In the genomic region with DNA sequence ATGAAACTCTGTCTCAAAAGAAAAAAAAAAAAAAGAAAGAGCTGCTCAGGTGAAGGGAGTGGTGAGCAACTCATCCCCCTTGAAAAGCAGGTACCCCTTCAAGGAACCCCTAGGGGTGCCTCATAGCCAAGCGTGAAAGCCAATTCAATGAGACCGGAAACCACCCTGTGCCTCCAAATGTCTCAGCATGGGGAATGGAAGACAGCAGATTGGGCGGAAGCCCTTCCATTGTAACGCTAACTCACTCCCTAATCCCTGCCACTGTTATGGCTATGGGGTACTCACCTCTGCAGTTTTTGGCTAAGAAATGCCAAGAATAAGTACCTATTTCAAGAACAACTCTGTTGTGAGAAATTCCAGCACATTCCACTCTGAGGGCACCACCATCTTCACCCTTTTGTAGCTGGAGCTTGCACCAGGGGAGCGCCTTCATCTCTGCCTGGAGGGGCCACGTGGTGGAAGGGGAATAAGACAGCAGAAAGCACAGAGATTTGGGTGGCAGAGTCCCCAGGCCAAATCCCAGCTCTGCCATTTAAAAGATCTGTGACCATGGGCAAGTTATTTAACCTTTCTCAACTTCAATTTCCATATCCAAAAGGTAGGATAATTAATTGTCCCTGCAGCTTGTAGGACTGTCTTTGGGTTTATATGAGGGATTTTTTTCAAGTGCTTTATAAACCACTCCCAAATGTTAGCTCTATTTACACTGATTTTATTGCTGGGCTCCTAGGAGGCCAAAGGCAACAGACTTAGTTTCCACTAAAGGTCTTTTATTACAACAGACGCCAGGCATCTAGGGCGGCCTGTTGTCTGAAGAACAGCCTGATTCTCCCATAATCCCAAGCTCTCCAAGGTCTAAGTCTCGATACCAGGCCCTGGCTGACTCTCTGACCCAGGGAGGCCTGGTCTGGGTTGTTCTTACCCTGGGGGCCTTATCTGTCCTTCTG, we compare ENCODE assay signal across 23 cellular contexts.
DNase-seq lines count a peak whose midpoint lies in the region; ATAC-seq, FAIRE-seq and TF ChIP-seq lines count a peak whose summit lies in the region.
"Had no signal": no experiment of that assay in that cellular context is flagged by ENCODE, and none has a peak within 500 bp of the region (broad histone marks: within the 10 kb centered on the region; RNA-seq: fewer than 3 reads in every experiment).

No MANE protein-coding gene starts in this region.

- DNase-seq in H7 (peak; percentile 84), small intestine (peak; percentile 62), COR-L47 (lab: John Stamatoyannopoulos, UW) (no peak), Karpas-422 (no peak)
- DNase-seq in CD4-positive, alpha-beta memory T cell, result no peak
- DNase-seq: activated CD8-positive, alpha-beta T cell treated with anti-CD3 and anti-CD28 coated beads, Interleukin-2, amount 10 ng/mL, durations not matched to agents 7 days and 5 days; activated gamma-delta T cell; brain microvascular endothelial cell; HCEC 1CT; MV-4-11; NCI-H1694; NCI-H2171 treated with DMSO at 0.1 percent for 48 hours; NCI-H69; psoas muscle; stimulated activated CD4-positive, alpha-beta T cell treated with anti-CD3 and anti-CD28 coated beads, Interleukin-2, amount 100 ng/mL, for 48 hours; stimulated activated naive CD4-positive, alpha-beta T cell treated with Interleukin-2 at 50 U/mL for 16 hours had no signal

- no peak overlapping the region for H3K4me3 Mint-ChIP-seq in CD4-positive, alpha-beta memory T cell
- H3K4me3 Mint-ChIP-seq: activated CD8-positive, alpha-beta T cell treated with anti-CD3 and anti-CD28 coated beads, Interleukin-2, amount 10 ng/mL, durations not matched to agents 7 days and 5 days had no signal

- H3K9me3 Mint-ChIP-seq in CD4-positive, alpha-beta memory T cell, result no peaks in the 10 kb centered on the region

- ATAC-seq in GM21825 (IDR thresholded peaks at IDR 0.05; ENCODE audit: unreplicated experiment), result no peak
- ATAC-seq: activated CD8-positive, alpha-beta T cell treated with anti-CD3 and anti-CD28 coated beads, Interleukin-2, amount 10 ng/mL, durations not matched to agents 7 days and 5 days; psoas muscle; Right ventricle myocardium inferior had no signal

- TF ChIP-seq CTCF in VCaP (conservative IDR thresholded peaks at IDR 0.05), result no peak

- no peak overlapping the region for H3K4me3 ChIP-seq in H7 (ENCODE audit: insufficient read depth, low read depth, low read length)
- H3K4me3 ChIP-seq in iPS-20b (ENCODE audit: low read length), result no peak overlapping the region
- no peak overlapping the region for H3K4me3 ChIP-seq in small intestine (ENCODE audit: low read depth in 1 of 2, low read length in 2 of 2)
- no peak overlapping the region for H3K4me3 ChIP-seq in Karpas-422 (ENCODE audit: low read length)
- no peak overlapping the region for H3K4me3 ChIP-seq in CD4-positive, alpha-beta memory T cell (ENCODE audit: low read length in 2 of 2)
- H3K4me3 ChIP-seq: BLaER1, left ventricle myocardium inferior, psoas muscle, skin epidermis had no signal

- H3K27ac ChIP-seq in VCaP, result peak overlapping the region; percentile 53
- H3K27ac ChIP-seq in iPS-20b (ENCODE audit: low read length), result peak overlapping the region; percentile 88
- H3K27ac ChIP-seq in small intestine (ENCODE audit: low read depth in 1 of 2, low read length in 1 of 2), result peak overlapping the region; percentile 62 to 96
- no peak overlapping the region for H3K27ac ChIP-seq in Karpas-422 (ENCODE audit: low read length)
- H3K27ac ChIP-seq in CD4-positive, alpha-beta memory T cell (ENCODE audit: low read depth, low read length), result no peak overlapping the region
- H3K27ac ChIP-seq: BLaER1, brain microvascular endothelial cell, psoas muscle, skin epidermis had no signal

- no peaks in the 10 kb centered on the region for H3K9me2 ChIP-seq in Karpas-422 (replicated peaks; ENCODE audit: insufficient read depth, low read length)

- H3K27me3 ChIP-seq in H7 (ENCODE audit: control insufficient read depth, insufficient read depth, low read length) (no peaks in the 10 kb centered on the region), iPS-20b (ENCODE audit: insufficient read depth, low read length) (no peaks in the 10 kb centered on the region), small intestine (ENCODE audit: control insufficient read depth in 2 of 2, insufficient read depth in 2 of 2, low read length in 2 of 2) (no peaks in the 10 kb centered on the region), Karpas-422 (ENCODE audit: low read length) (no peaks in the 10 kb centered on the region)
- no peaks in the 10 kb centered on the region for H3K27me3 ChIP-seq in CD4-positive, alpha-beta memory T cell (ENCODE audit: insufficient read depth, low read length)
- H3K27me3 ChIP-seq: BLaER1, brain microvascular endothelial cell had no signal

- CTCF ChIA-PET in CD4-positive, alpha-beta memory T cell (lab: Charles Lee; ENCODE audit: partially characterized antibody), result no interaction called here

- FAIRE-seq in small intestine (lab: Jason Lieb, UNC), result no peak

- no peaks in the 10 kb centered on the region for H3K9me3 ChIP-seq in iPS-20b (ENCODE audit: insufficient read depth, low read depth, low read length)
- no peaks in the 10 kb centered on the region for H3K9me3 ChIP-seq in small intestine (ENCODE audit: control insufficient read depth, low read depth)
- no peaks in the 10 kb centered on the region for H3K9me3 ChIP-seq in Karpas-422 (ENCODE audit: low read length)
- no peaks in the 10 kb centered on the region for H3K9me3 ChIP-seq in CD4-positive, alpha-beta memory T cell (ENCODE audit: control insufficient read depth in 1 of 2, low read length in 2 of 2)
- H3K9me3 ChIP-seq: BLaER1, left ventricle myocardium inferior, psoas muscle had no signal

- no peaks in the 10 kb centered on the region for H3K79me2 ChIP-seq in Karpas-422 (ENCODE audit: low read length)

- WGBS in small intestine, 3 donors, result 66 to 85% (median 80%) methylated on average over 9 of the region's 9 CpGs

- H3K4me2 ChIP-seq in Karpas-422 (ENCODE audit: low read depth, low read length, poor library complexity, severe bottlenecking), result no peak overlapping the region
- H3K4me2 ChIP-seq: BLaER1 had no signal

- H3K27me3 Mint-ChIP-seq in CD4-positive, alpha-beta memory T cell, result no peaks in the 10 kb centered on the region

- H2AFZ ChIP-seq in Karpas-422 (ENCODE audit: low read length), result no peak overlapping the region

- no peak overlapping the region for H3K27ac Mint-ChIP-seq in CD4-positive, alpha-beta memory T cell
- H3K27ac Mint-ChIP-seq: activated CD8-positive, alpha-beta T cell treated with anti-CD3 and anti-CD28 coated beads, Interleukin-2, amount 10 ng/mL, durations not matched to agents 7 days and 5 days had no signal

- H3K4me1 Mint-ChIP-seq in CD4-positive, alpha-beta memory T cell, result peaks cover 0 to 2% (median under 1%) of the 10 kb centered on the region in 4 donors

- H3K36me3 ChIP-seq in H7 (replicated peaks; ENCODE audit: control insufficient read depth, insufficient read depth, low read length) (peaks cover 1% of the 10 kb centered on the region; the same call in 1 of the 2 replicates), iPS-20b (ENCODE audit: insufficient read depth, low read depth, low read length) (no peaks in the 10 kb centered on the region), small intestine (ENCODE audit: control insufficient read depth in 2 of 2, insufficient read depth in 2 of 2, low read length in 2 of 2) (no peaks in the 10 kb centered on the region), Karpas-422 (ENCODE audit: insufficient read depth, low read length) (no peaks in the 10 kb centered on the region)
- H3K36me3 ChIP-seq in CD4-positive, alpha-beta memory T cell (ENCODE audit: insufficient read depth, low read length), result no peaks in the 10 kb centered on the region
- H3K36me3 ChIP-seq: brain microvascular endothelial cell, left ventricle myocardium inferior had no signal

- POLR2A ChIA-PET in CD4-positive, alpha-beta memory T cell (lab: Charles Lee; ENCODE audit: partially characterized antibody), result no interaction called here

- peaks cover 6 to 16% of the 10 kb centered on the region in 2 donors for H3K36me3 Mint-ChIP-seq in CD4-positive, alpha-beta memory T cell

- H4K20me1 ChIP-seq in Karpas-422 (ENCODE audit: insufficient read depth, low read depth, low read length), result peaks cover 7% of the 10 kb centered on the region; the same call in 1 of the 2 replicates
- H4K20me1 ChIP-seq: BLaER1 had no signal

- H3K4me1 ChIP-seq in iPS-20b (ENCODE audit: insufficient read depth, low read length) (peaks cover 30% of the 10 kb centered on the region; the same call in 1 of the 2 replicates), small intestine (ENCODE audit: control insufficient read depth in 2 of 2, insufficient read depth in 1 of 2, low read depth in 1 of 2, low read length in 1 of 2) (peaks cover 36 to 40% of the 10 kb centered on the region in 2 donors), Karpas-422 (ENCODE audit: low read length) (no peaks in the 10 kb centered on the region)
- H3K4me1 ChIP-seq in CD4-positive, alpha-beta memory T cell (ENCODE audit: insufficient read depth, low read length), result no peaks in the 10 kb centered on the region

- H3K9ac ChIP-seq in iPS-20b (ENCODE audit: low read depth, low read length) (peak overlapping the region; percentile 71; the same call in 1 of the 2 replicates), Karpas-422 (ENCODE audit: low read length) (no peak overlapping the region)
- H3K9ac ChIP-seq: BLaER1 had no signal

- intact Hi-C loops in CD4-positive, alpha-beta memory T cell (cut with micrococcal nuclease), result no loop called here

Comparison
In these comparisons a context has a peak if more than half of its experiments do, and no peak if none do; other contexts are left out.
1. DNase-seq: peak in H7 (single experiment) and small intestine (single experiment); none in COR-L47 (single experiment), Karpas-422 (single experiment) and CD4-positive, alpha-beta memory T cell (0 of 5).
2. H3K27ac ChIP-seq: peak in VCaP (single experiment), iPS-20b (single experiment) and small intestine (2 of 2); none in Karpas-422 (single experiment) and CD4-positive, alpha-beta memory T cell (single experiment).